ENCODE assay signal across 8 cellular contexts in genomic region chr2:222690564-222691200, GRCh38.
DNase-seq lines count a peak whose midpoint lies in the region; ATAC-seq, FAIRE-seq and TF ChIP-seq lines count a peak whose summit lies in the region.

No MANE protein-coding gene starts in this region.

- DNase-seq in GM13977 (ENCODE audit: low spot score) (peak; percentile 83), NCI-H128 (lab: John Stamatoyannopoulos, UW; ENCODE audit: unreplicated experiment) (peak; percentile 11), anterior cingulate cortex (lab: John Stamatoyannopoulos, UW) (peak in 50 of 58 donors; percentile 2 to 77 (median 34)), hypothalamus (lab: John Stamatoyannopoulos, UW) (peak in 45 of 51 donors; percentile 2 to 78 (median 35))
- DNase-seq in T-helper 2 cell treated with Interferon-gamma antibody and Interleukin-4, amounts not matched to agents 5 μg/mL and 100 μg/mL, for 36 hours (ENCODE audit: low spot score) = peak; percentile 62
- peak; percentile 66 for DNase-seq in stimulated activated CD4-positive, alpha-beta T cell treated with anti-CD3 and anti-CD28 coated beads, Interleukin-12 subunit alpha, Interleukin-12 subunit beta, amount 100 ng/mL, for 4 hours

- peak; percentile 100 for TF ChIP-seq CTCF in GM13977 (IDR thresholded peaks at IDR 0.05; ENCODE audit: extremely low read depth, insufficient read depth, missing control alignments)

- no peak overlapping the region for H3K4me3 Mint-ChIP-seq in T-helper 2 cell treated with Interferon-gamma antibody and Interleukin-4, amounts not matched to agents 5 μg/mL and 100 μg/mL, for 36 hours

- no peaks in the 10 kb centered on the region for H3K36me3 Mint-ChIP-seq in T-helper 2 cell treated with Interferon-gamma antibody and Interleukin-4, amounts not matched to agents 5 μg/mL and 100 μg/mL, for 36 hours (ENCODE audit: low read depth)

- no peaks in the 10 kb centered on the region for H3K9me3 Mint-ChIP-seq in T-helper 2 cell treated with Interferon-gamma antibody and Interleukin-4, amounts not matched to agents 5 μg/mL and 100 μg/mL, for 36 hours

- peak; percentile 77 for ATAC-seq in HG02840 (IDR thresholded peaks at IDR 0.05; ENCODE audit: low FRiP score, unreplicated experiment)

- peaks cover 23% of the 10 kb centered on the region for H3K4me1 Mint-ChIP-seq in T-helper 2 cell treated with Interferon-gamma antibody and Interleukin-4, amounts not matched to agents 5 μg/mL and 100 μg/mL, for 36 hours (ENCODE audit: low read depth)

- no peak overlapping the region for H3K27ac Mint-ChIP-seq in T-helper 2 cell treated with Interferon-gamma antibody and Interleukin-4, amounts not matched to agents 5 μg/mL and 100 μg/mL, for 36 hours

- H3K27me3 Mint-ChIP-seq in T-helper 2 cell treated with Interferon-gamma antibody and Interleukin-4, amounts not matched to agents 5 μg/mL and 100 μg/mL, for 36 hours (ENCODE audit: low read depth) = peaks cover 30% of the 10 kb centered on the region

- FAIRE-seq in A204.1 (lab: Jason Lieb, UNC) = peak; percentile 37

- in situ Hi-C loops in GM13977 (cut with MboI; ENCODE audit: low pct_unique_long_range_greater_than_20kb, low sequenced_read_pairs, unreplicated experiment) = loop anchor here (10.0 kb wide), 1 partner anchor 214 kb away; no protein-coding TSS in a partner anchor

Comparison
In these comparisons a context has a peak if more than half of its experiments do, and no peak if none do; other contexts are left out.
1. Peak in every context shown above with its lines: DNase-seq and ATAC-seq.
2. DNase-seq: peak in every context shown above with its lines; median percentile 83 in GM13977; 66 in stimulated activated CD4-positive, alpha-beta T cell treated with anti-CD3 and anti-CD28 coated beads, Interleukin-12 subunit alpha, Interleukin-12 subunit beta, amount 100 ng/mL, for 4 hours; 62 in T-helper 2 cell treated with Interferon-gamma antibody and Interleukin-4, amounts not matched to agents 5 μg/mL and 100 μg/mL, for 36 hours; 35 in hypothalamus; 34 in anterior cingulate cortex; 11 in NCI-H128.